Comparison of ENCODE assay signal across 7 cellular contexts in genomic region chr11:82971531-82971946, GRCh38.
DNase-seq lines count a peak whose midpoint lies in the region; ATAC-seq lines count a peak whose summit lies in the region.
"Not testable (repeated sequence)": the region's sequence is repeated elsewhere in the genome, so short reads cannot be mapped to it uniquely, and the experiment has no call there.

No MANE protein-coding gene starts in this region.

- peaks cover 18% of the 10 kb centered on the region for H3K4me1 Mint-ChIP-seq in activated T-helper 1 cell treated with anti-CD3 and anti-CD28 coated beads, Interleukin-12 subunit alpha, Interleukin-12 subunit beta, Interleukin-2, Interleukin-4 antibody, amounts not matched to agents 30 ng/mL and 10 ng/mL and 1 ng/mL, durations not matched to agents 14 hours and 24 hours and 36 hours (ENCODE audit: low read depth)
- peaks cover 4 to 18% of the 10 kb centered on the region in 2 donors for H3K4me1 Mint-ChIP-seq in effector memory CD8-positive, alpha-beta T cell (ENCODE audit: low read depth in 2 of 2)

- intact Hi-C loops in activated T-helper 1 cell treated with anti-CD3 and anti-CD28 coated beads, Interleukin-12 subunit alpha, Interleukin-12 subunit beta, Interleukin-2, Interleukin-4 antibody, amounts not matched to agents 30 ng/mL and 10 ng/mL and 1 ng/mL, durations not matched to agents 14 hours and 24 hours and 36 hours (cut with micrococcal nuclease), result not testable (repeated sequence)

- H3K4me3 Mint-ChIP-seq in activated T-helper 1 cell treated with anti-CD3 and anti-CD28 coated beads, Interleukin-12 subunit alpha, Interleukin-12 subunit beta, Interleukin-2, Interleukin-4 antibody, amounts not matched to agents 30 ng/mL and 10 ng/mL and 1 ng/mL, durations not matched to agents 14 hours and 24 hours and 36 hours, result peak overlapping the region; percentile 65
- peak overlapping the region; percentile 77 to 87 for H3K4me3 Mint-ChIP-seq in effector memory CD8-positive, alpha-beta T cell

- peak; percentile 74 for DNase-seq in KG1 (lab: John Stamatoyannopoulos, UW)
- peak; percentile 46 for DNase-seq in activated CD4-positive, CD25-positive, alpha-beta regulatory T cell treated with anti-CD3 and anti-CD28 coated beads, Interleukin-2, amount 50 U/mL, for 72 hours
- not testable (repeated sequence) for DNase-seq in activated T-helper 1 cell treated with anti-CD3 and anti-CD28 coated beads, Interleukin-12 subunit alpha, Interleukin-12 subunit beta, Interleukin-2, Interleukin-4 antibody, amounts not matched to agents 30 ng/mL and 10 ng/mL and 1 ng/mL, durations not matched to agents 14 hours and 24 hours and 36 hours (ENCODE audit: low spot score)
- peak; percentile 23 to 54 (median 41) for DNase-seq in effector memory CD8-positive, alpha-beta T cell
- peak; percentile 30 for DNase-seq in stimulated activated CD4-positive, alpha-beta T cell treated with anti-CD3 and anti-CD28 coated beads, Interleukin-4, amount 100 ng/mL, for 24 hours

- not testable (repeated sequence) for H3K9me3 Mint-ChIP-seq in activated T-helper 1 cell treated with anti-CD3 and anti-CD28 coated beads, Interleukin-12 subunit alpha, Interleukin-12 subunit beta, Interleukin-2, Interleukin-4 antibody, amounts not matched to agents 30 ng/mL and 10 ng/mL and 1 ng/mL, durations not matched to agents 14 hours and 24 hours and 36 hours; effector memory CD8-positive, alpha-beta T cell

- not testable (repeated sequence) for H3K36me3 Mint-ChIP-seq in activated T-helper 1 cell treated with anti-CD3 and anti-CD28 coated beads, Interleukin-12 subunit alpha, Interleukin-12 subunit beta, Interleukin-2, Interleukin-4 antibody, amounts not matched to agents 30 ng/mL and 10 ng/mL and 1 ng/mL, durations not matched to agents 14 hours and 24 hours and 36 hours (ENCODE audit: low read depth); effector memory CD8-positive, alpha-beta T cell (ENCODE audit: insufficient read depth)

- ATAC-seq in GM18858 (IDR thresholded peaks at IDR 0.05; ENCODE audit: unreplicated experiment), result peak; percentile 19
- ATAC-seq in GM21825 (IDR thresholded peaks at IDR 0.05; ENCODE audit: unreplicated experiment), result peak; percentile 36
- peak; percentile 79 for ATAC-seq in effector memory CD8-positive, alpha-beta T cell (replicated peaks)

- H3K27me3 Mint-ChIP-seq in activated T-helper 1 cell treated with anti-CD3 and anti-CD28 coated beads, Interleukin-12 subunit alpha, Interleukin-12 subunit beta, Interleukin-2, Interleukin-4 antibody, amounts not matched to agents 30 ng/mL and 10 ng/mL and 1 ng/mL, durations not matched to agents 14 hours and 24 hours and 36 hours (ENCODE audit: insufficient read depth); effector memory CD8-positive, alpha-beta T cell: not testable (repeated sequence)

- H3K27ac Mint-ChIP-seq in activated T-helper 1 cell treated with anti-CD3 and anti-CD28 coated beads, Interleukin-12 subunit alpha, Interleukin-12 subunit beta, Interleukin-2, Interleukin-4 antibody, amounts not matched to agents 30 ng/mL and 10 ng/mL and 1 ng/mL, durations not matched to agents 14 hours and 24 hours and 36 hours, result peak overlapping the region; percentile 41
- H3K27ac Mint-ChIP-seq in effector memory CD8-positive, alpha-beta T cell, result peak overlapping the region; percentile 85 to 91

Comparison
In these comparisons a context has a peak if more than half of its experiments do, and no peak if none do; other contexts are left out.
1. ATAC-seq: peak in every context shown above with its lines; median percentile 79 in effector memory CD8-positive, alpha-beta T cell; 36 in GM21825; 19 in GM18858.